ENCODE assay signal across 8 cellular contexts in genomic region chr1:153963030-153963849, GRCh38. TPM values are rescaled to one million over a fixed set of nuclear protein-coding genes. Genes with fewer than 3 reads are reported as not detected.
DNase-seq lines count a peak whose midpoint lies in the region; TF ChIP-seq lines count a peak whose summit lies in the region.

Gene SLC39A1 (minus strand): TSS chr1:153963537. CDS start chr1:153962715, 822 bp downstream.

- H3K27me3 ChIP-seq in SJSA1 (replicated peaks) = no peaks in the 10 kb centered on the region
- no peaks in the 10 kb centered on the region for H3K27me3 ChIP-seq in stomach

- intact Hi-C loops in stomach (cut with DNase I; ENCODE audit: low total_unique reads) = no loop called here

- H3K4me3 ChIP-seq in SJSA1 (peak within 1 kb of the TSS; percentile 53), fibroblast of villous mesenchyme (ENCODE audit: low read depth, low read length) (peak within 1 kb of the TSS; percentile 80), stomach (peak within 1 kb of the TSS; percentile 61 to 84 (median 72))

- peak within 1 kb of the TSS; percentile 88 for H3K4me3 Mint-ChIP-seq in neural crest cell

- H3K9me3 ChIP-seq in SJSA1 (replicated peaks) = no peaks in the 10 kb centered on the region
- no peaks in the 10 kb centered on the region for H3K9me3 ChIP-seq in stomach

- TF ChIP-seq POLR2A in stomach (IDR thresholded peaks at IDR 0.05) = peak in 1 of 4 donors; percentile 20

- TF ChIP-seq EP300 in stomach (IDR thresholded peaks at IDR 0.05) = no peak

- DNase-seq in EL (peak; percentile 97), HCEC 1CT (peak; percentile 95), NAMALWA (ENCODE audit: low spot score) (peak; percentile 97), SJSA1 (ENCODE audit: low read depth in 1 of 2, low spot score in 2 of 2) (peak; percentile 93 to 99), activated gamma-delta T cell treated with Interleukin-2 at 50 U/mL for 16 hours (peak; percentile 92), fibroblast of villous mesenchyme (ENCODE audit: low read depth) (peak; percentile 97), neural crest cell (ENCODE audit: low read depth, low spot score) (peak; percentile 99), stomach (peak; percentile 99)

- TF ChIP-seq CTCF in fibroblast of villous mesenchyme (IDR thresholded peaks at IDR 0.05; ENCODE audit: insufficient read depth, low read depth, low read length) (no peak), neural crest cell (conservative IDR thresholded peaks at IDR 0.05) (no peak), stomach (IDR thresholded peaks at IDR 0.05) (no peak)

- H3K9me3 Mint-ChIP-seq in neural crest cell = no peaks in the 10 kb centered on the region

- H3K27ac ChIP-seq in SJSA1 (peak within 1 kb of the TSS; percentile 80), stomach (peak within 1 kb of the TSS; percentile 94 to 98 (median 97))

- 0 to 1% (median 0%) methylated on average over 30 to 54 of the region's 54 CpGs for WGBS in stomach, 5 donors

- no peaks in the 10 kb centered on the region for H3K27me3 Mint-ChIP-seq in neural crest cell (ENCODE audit: low read depth)

- peaks cover 2% of the 10 kb centered on the region for H3K36me3 Mint-ChIP-seq in neural crest cell (ENCODE audit: low read depth)

- H3K27ac Mint-ChIP-seq in neural crest cell (ENCODE audit: unreplicated experiment) = peak within 1 kb of the TSS; percentile 98

- H3K4me1 Mint-ChIP-seq in neural crest cell = peaks cover 76% of the 10 kb centered on the region

- H3K36me3 ChIP-seq in SJSA1 (peaks cover 32% of the 10 kb centered on the region), stomach (peaks cover 13 to 26% (median 18%) of the 10 kb centered on the region in 4 donors)

- H3K4me1 ChIP-seq in SJSA1 (replicated peaks) (peaks cover 38% of the 10 kb centered on the region), stomach (peaks cover 44 to 81% (median 69%) of the 10 kb centered on the region in 4 donors)

RNA-seq across cellular contexts. Expression of gene SLC39A1, which starts in this region (rescaled TPM):
- 141 and 153 TPM in 2 replicates for total RNA-seq in SJSA1 (2014; rRNA removed; shearing (Covaris generic))
- total RNA-seq in fibroblast of villous mesenchyme (127 and 153 TPM in 2 replicates), neural crest cell (107 and 113 TPM in 2 replicates), stomach (10 to 100 TPM in 4 of 5 donors, 1 to 10 TPM in 1; 6.4 to 80.6 (median 24.9) TPM)
- polyA plus RNA-seq in stomach = 10 to 100 TPM; 29.9 to 54.8 (median 39.8) TPM

Comparison
In these comparisons a context has a peak if more than half of its experiments do, and no peak if none do; other contexts are left out.
1. Peak in every context shown above with its lines: DNase-seq, H3K4me3 ChIP-seq and H3K27ac ChIP-seq.